8 cellular contexts compared by ENCODE assay signal in the genomic region with DNA sequence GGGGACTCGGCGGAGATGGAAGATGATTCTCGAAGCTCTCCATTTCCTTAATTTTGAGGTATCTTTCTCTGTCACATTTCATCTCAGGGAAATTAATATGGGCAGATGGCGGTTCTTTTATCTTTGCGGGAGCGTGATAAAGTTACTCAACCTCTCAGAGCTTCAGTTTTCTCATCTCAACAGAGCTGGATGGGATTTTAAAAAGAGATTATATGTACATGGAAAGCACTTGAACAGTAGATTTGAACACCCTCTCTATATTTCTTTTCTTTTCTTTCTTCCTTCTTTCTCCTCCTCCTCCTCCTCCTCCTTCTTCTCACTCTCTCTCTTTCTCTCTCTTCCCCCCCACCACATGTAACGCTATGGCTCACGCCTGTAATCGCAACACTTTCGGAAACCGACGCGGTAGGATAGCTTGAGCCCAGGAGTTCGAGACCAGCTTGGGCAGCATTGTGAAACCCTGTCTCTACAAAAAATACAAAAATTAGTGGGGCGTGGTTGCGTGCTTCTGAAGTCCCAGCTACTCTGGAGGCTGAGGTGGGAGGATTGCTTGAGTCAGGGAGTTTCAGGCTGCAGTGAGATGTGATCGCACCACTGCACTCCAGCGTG. TPM values are rescaled to one million over a fixed set of nuclear protein-coding genes. Genes with fewer than 3 reads are reported as not detected.
DNase-seq lines count a peak whose midpoint lies in the region; ATAC-seq and TF ChIP-seq lines count a peak whose summit lies in the region.

No MANE protein-coding gene starts in this region.

- 11% methylated on average over 18 of the region's 18 CpGs for whole genome bisulfite sequencing in right lobe of liver (ENCODE audit: insufficient coverage, low coverage, low lambda C conversion rate, missing lambda C conversion rate)
- 18% methylated on average over 18 of the region's 18 CpGs for WGBS in suprapubic skin

- ATAC-seq in HG03159 (IDR thresholded peaks at IDR 0.05; ENCODE audit: unreplicated experiment) (peak; percentile 15), right lobe of liver (peak in 2 of 4 donors; percentile 3 to 9)

- H3K9me3 ChIP-seq in right lobe of liver (no peaks in the 10 kb centered on the region), suprapubic skin (no peaks in the 10 kb centered on the region), HAP-1 (no peaks in the 10 kb centered on the region)

- TF ChIP-seq POLR2A in right lobe of liver (IDR thresholded peaks at IDR 0.05) (no peak), suprapubic skin (IDR thresholded peaks at IDR 0.05) (no peak)

- H3K4me1 ChIP-seq in right lobe of liver (peaks cover 0 to 33% (median 5%) of the 10 kb centered on the region in 4 donors), suprapubic skin (peaks cover 20% of the 10 kb centered on the region), HAP-1 (peaks cover 4% of the 10 kb centered on the region)

- no peaks in the 10 kb centered on the region for H3K27me3 ChIP-seq in right lobe of liver
- peaks cover 61% of the 10 kb centered on the region for H3K27me3 ChIP-seq in suprapubic skin
- H3K27me3 ChIP-seq in HAP-1 (ENCODE audit: low read depth) = no peaks in the 10 kb centered on the region

- TF ChIP-seq CTCF in right lobe of liver (IDR thresholded peaks at IDR 0.05) (no peak), suprapubic skin (IDR thresholded peaks at IDR 0.05) (no peak)

- in situ Hi-C loops in KBM-7 (cut with MboI; ENCODE audit: low pct_unique_long_range_greater_than_20kb, low sequenced_read_pairs) = no loop called here
- in situ Hi-C loops in HAP-1 (cut with MboI; ENCODE audit: low sequenced_read_pairs) = no loop called here

- no peak for TF ChIP-seq EP300 in suprapubic skin (IDR thresholded peaks at IDR 0.05)

- intact Hi-C loops in right lobe of liver (cut with DNase I) = no loop called here

- peak overlapping the region; percentile 73 to 84 (median 73) for H3K27ac ChIP-seq in right lobe of liver
- no peak overlapping the region for H3K27ac ChIP-seq in suprapubic skin

- no peaks in the 10 kb centered on the region for H3K36me3 ChIP-seq in right lobe of liver
- no peaks in the 10 kb centered on the region for H3K36me3 ChIP-seq in suprapubic skin
- H3K36me3 ChIP-seq in HAP-1 (replicated peaks) = no peaks in the 10 kb centered on the region

- H3K4me3 ChIP-seq in right lobe of liver (peak overlapping the region; percentile 51 to 74 (median 64)), suprapubic skin (peak overlapping the region; percentile 52), HAP-1 (no peak overlapping the region)

- DNase-seq in DMS 273 (lab: John Stamatoyannopoulos, UW; ENCODE audit: unreplicated experiment) (peak; percentile 64), right lobe of liver (no peak), suprapubic skin (ENCODE audit: low spot score in 2 of 2) (no peak), KBM-7 (no peak), HAP-1 (ENCODE audit: low spot score in 2 of 2) (no peak), dedifferentiated amniotic fluid mesenchymal stem cell (ENCODE audit: extremely low spot score) (no peak)
- peak; percentile 33 for DNase-seq in activated naive CD4-positive, alpha-beta T cell treated with anti-CD3 and anti-CD28 coated beads, Interleukin-2, amount 50 U/mL, for 16 hours

RNA-seq across cellular contexts. Expression of gene GLDC, which starts 0.6 kb away (rescaled TPM):
- total RNA-seq in right lobe of liver (100 to 1,000 TPM in 1 of 6 experiments, 10 to 100 TPM in 5; 76.2 to 103 (median 89.3) TPM), suprapubic skin (1 to 10 TPM; 2.4 to 7.4 (median 4.8) TPM)

Comparison
In these comparisons a context has a peak if more than half of its experiments do, and no peak if none do; other contexts are left out.
1. DNase-seq: peak in DMS 273 (single experiment) and activated naive CD4-positive, alpha-beta T cell treated with anti-CD3 and anti-CD28 coated beads, Interleukin-2, amount 50 U/mL, for 16 hours (single experiment); none in right lobe of liver (0 of 3), suprapubic skin (0 of 2), KBM-7 (single experiment), HAP-1 (0 of 2) and dedifferentiated amniotic fluid mesenchymal stem cell (single experiment).
2. RNA of gene GLDC, which starts 0.6 kb away (total RNA-seq): 76.2 to 103 TPM in right lobe of liver; 2.4 to 7.4 TPM in suprapubic skin; every median in the first group is over 4 times any median in the second.